13 cellular contexts compared by ENCODE assay signal in the genomic region with DNA sequence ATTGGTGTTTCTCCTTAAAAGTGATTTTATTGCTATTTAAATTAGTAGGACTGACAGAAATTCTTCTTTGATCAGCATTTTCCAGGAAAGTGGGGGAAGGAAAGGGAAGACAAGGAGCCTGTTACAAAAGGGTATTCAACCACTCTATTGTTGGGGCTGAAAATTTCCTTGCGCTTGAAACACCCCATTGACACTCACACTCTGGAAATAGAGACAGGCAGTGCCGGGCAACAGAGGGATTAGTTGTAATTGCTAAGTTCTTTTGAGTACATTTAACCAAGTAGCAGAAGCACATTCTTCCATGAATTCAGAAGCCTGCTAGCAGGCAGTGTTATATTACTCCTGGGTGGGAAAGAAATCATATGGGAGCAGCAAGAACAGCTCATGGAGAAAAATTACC.
"Had no signal": no experiment of that assay in that cellular context is flagged by ENCODE, and none has a peak within 500 bp of the region (broad histone marks: within the 10 kb centered on the region; RNA-seq: fewer than 3 reads in every experiment).

No MANE protein-coding gene starts in this region.

- H3K27ac Mint-ChIP-seq: activated CD4-positive, alpha-beta T cell treated with anti-CD3 and anti-CD28 coated beads for 36 hours; activated naive CD8-positive, alpha-beta T cell; nephron had no signal

- DNase-seq: activated CD4-positive, alpha-beta T cell treated with anti-CD3 and anti-CD28 coated beads for 36 hours; activated CD4-positive, alpha-beta T cell treated with anti-CD3 and anti-CD28 coated beads, Interleukin-2, amount 50 U/mL, for 48 hours; body of pancreas; central memory CD4-positive, alpha-beta T cell; left cardiac atrium; stimulated activated CD4-positive, alpha-beta T cell treated with anti-CD3 and anti-CD28 coated beads, Interleukin-12 subunit alpha, Interleukin-12 subunit beta, amount 100 ng/mL, for 4 hours; stimulated activated CD4-positive, alpha-beta T cell treated with anti-CD3 and anti-CD28 coated beads, Interleukin-1b, Interleukin-23, amount 100 ng/mL, for 48 hours; stimulated activated CD8-positive, alpha-beta memory T cell treated with anti-CD3 and anti-CD28 coated beads, Interleukin-4, amount 100 ng/mL, for 48 hours; stimulated activated naive CD8-positive, alpha-beta T cell treated with anti-CD3 and anti-CD28 coated beads, Interleukin-15, Interleukin-2, amounts not matched to agents 100 U/mL and 50 U/mL, for 24 hours; trophoblast cell had no signal

- H3K4me3 Mint-ChIP-seq: activated CD4-positive, alpha-beta T cell treated with anti-CD3 and anti-CD28 coated beads for 36 hours; activated naive CD8-positive, alpha-beta T cell; nephron had no signal

- ATAC-seq: activated CD4-positive, alpha-beta T cell treated with anti-CD3 and anti-CD28 coated beads for 36 hours; body of pancreas; gastroesophageal sphincter; left cardiac atrium; stimulated activated naive CD8-positive, alpha-beta T cell treated with anti-CD3 and anti-CD28 coated beads, Interleukin-15, Interleukin-2, amounts not matched to agents 100 U/mL and 50 U/mL, for 24 hours had no signal

- H3K36me3 Mint-ChIP-seq: activated naive CD8-positive, alpha-beta T cell had no signal

- H3K27me3 Mint-ChIP-seq: activated CD4-positive, alpha-beta T cell treated with anti-CD3 and anti-CD28 coated beads for 36 hours; activated naive CD8-positive, alpha-beta T cell had no signal

- H3K4me1 Mint-ChIP-seq: activated CD4-positive, alpha-beta T cell treated with anti-CD3 and anti-CD28 coated beads for 36 hours had no signal
